In genomic region chr6:118764766-118765165, GRCh38 we compare ENCODE assay signal across 17 cellular contexts.
DNase-seq lines count a peak whose midpoint lies in the region; ATAC-seq and TF ChIP-seq lines count a peak whose summit lies in the region.
"Had no signal": no experiment of that assay in that cellular context is flagged by ENCODE, and none has a peak within 500 bp of the region (broad histone marks: within the 10 kb centered on the region; RNA-seq: fewer than 3 reads in every experiment).

No MANE protein-coding gene starts in this region.

- H3K27ac ChIP-seq in right cardiac atrium (ENCODE audit: low read length) (no peak overlapping the region), right atrium auricular region (no peak overlapping the region), upper lobe of right lung (no peak overlapping the region)

- H3K36me3 ChIP-seq in right atrium auricular region (no peaks in the 10 kb centered on the region), upper lobe of right lung (no peaks in the 10 kb centered on the region)
- H3K36me3 ChIP-seq: BLaER1 treated with 17β-estradiol and CSF1 and Interleukin-3, amounts not matched to agents 10 nM and 100 nM had no signal

- intact Hi-C loops in cardiac septum (cut with DNase I), result no loop called here
- intact Hi-C loops in right cardiac atrium (cut with DNase I), result no loop called here
- intact Hi-C loops in upper lobe of right lung (cut with DNase I), result no loop called here

- no peak for TF ChIP-seq CTCF in right atrium auricular region (IDR thresholded peaks at IDR 0.05)
- no peak for TF ChIP-seq CTCF in upper lobe of right lung (IDR thresholded peaks at IDR 0.05)

- H3K4me1 ChIP-seq in right cardiac atrium (ENCODE audit: control insufficient read depth, insufficient read depth, low read length), result no peaks in the 10 kb centered on the region
- H3K4me1 ChIP-seq in right atrium auricular region, result no peaks in the 10 kb centered on the region
- H3K4me1 ChIP-seq in upper lobe of right lung, result no peaks in the 10 kb centered on the region

- DNase-seq in cardiac septum (ENCODE audit: low spot score) (peak; percentile 79), right cardiac atrium (no peak), NOMO-1 (lab: John Stamatoyannopoulos, UW; ENCODE audit: unreplicated experiment in 2 of 2) (peak; percentile 77 to 78), right atrium auricular region (ENCODE audit: low spot score) (peak; percentile 46), upper lobe of right lung (no peak), globus pallidus (ENCODE audit: low spot score) (no peak), HPDE6-E6E7 (ENCODE audit: extremely low spot score) (no peak)
- DNase-seq: COR-L47, H7, NCI-H1048, NCI-H1436 treated with DMSO at 0.1 percent for 48 hours, NCI-H2081, NCI-H510A treated with DMSO at 0.1 percent for 48 hours, NCI-H82, SW 1271 had no signal

- 53% methylated on average over 3 of the region's 3 CpGs for WGBS in right cardiac atrium

- ATAC-seq in right cardiac atrium (no peak), upper lobe of right lung (peak; percentile 71), HG03108 (IDR thresholded peaks at IDR 0.05; ENCODE audit: unreplicated experiment) (no peak)

- H3K4me3 ChIP-seq in right cardiac atrium (ENCODE audit: low read length) (no peak overlapping the region), right atrium auricular region (no peak overlapping the region), upper lobe of right lung (no peak overlapping the region)
- H3K4me3 ChIP-seq: BLaER1 treated with 17β-estradiol and CSF1 and Interleukin-3, amounts not matched to agents 10 nM and 100 nM had no signal

- H3K27me3 ChIP-seq in right cardiac atrium (ENCODE audit: control insufficient read depth, insufficient read depth) (no peaks in the 10 kb centered on the region), right atrium auricular region (no peaks in the 10 kb centered on the region), upper lobe of right lung (no peaks in the 10 kb centered on the region)
- H3K27me3 ChIP-seq: BLaER1 treated with 17β-estradiol and CSF1 and Interleukin-3, amounts not matched to agents 10 nM and 100 nM had no signal

- H3K9me3 ChIP-seq in right cardiac atrium (ENCODE audit: control insufficient read depth, low read length) (no peaks in the 10 kb centered on the region), right atrium auricular region (no peaks in the 10 kb centered on the region), upper lobe of right lung (no peaks in the 10 kb centered on the region)
- H3K9me3 ChIP-seq: BLaER1 treated with 17β-estradiol and CSF1 and Interleukin-3, amounts not matched to agents 10 nM and 100 nM had no signal

Comparison
In these comparisons a context has a peak if more than half of its experiments do, and no peak if none do; other contexts are left out.
1. DNase-seq: peak in cardiac septum (single experiment), NOMO-1 (2 of 2) and right atrium auricular region (single experiment); none in right cardiac atrium (0 of 3), upper lobe of right lung (single experiment), globus pallidus (single experiment) and HPDE6-E6E7 (single experiment).